In the genomic region with DNA sequence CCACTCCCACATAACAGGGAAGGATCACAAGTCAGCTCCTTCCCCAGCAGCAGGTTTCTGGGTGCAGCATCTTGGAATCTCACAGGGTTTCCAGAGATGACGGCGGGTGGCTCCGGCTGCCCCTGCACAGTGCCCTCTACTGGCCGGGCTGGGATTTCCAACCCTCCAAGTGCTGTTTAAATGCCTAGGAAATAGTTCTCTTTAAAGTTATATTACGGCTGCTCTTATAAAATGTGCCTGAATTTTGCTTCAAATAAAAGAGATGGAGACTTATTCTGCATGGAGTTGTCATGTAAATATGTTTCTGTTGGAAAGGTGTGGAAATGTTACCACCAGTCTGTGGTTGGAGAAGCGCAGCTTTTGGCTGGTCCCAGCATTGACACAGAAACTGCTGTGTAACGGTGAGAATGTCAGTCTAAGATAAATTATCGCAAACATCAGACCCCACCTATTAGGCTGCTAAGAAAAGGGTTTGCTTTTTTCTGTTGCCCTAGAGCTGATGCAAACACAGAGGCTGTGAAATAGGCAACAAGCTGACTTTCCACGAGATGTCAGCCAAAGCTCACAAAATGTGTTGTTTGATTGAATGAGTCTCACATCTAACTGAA, we compare ENCODE assay signal across 8 cellular contexts.
DNase-seq lines count a peak whose midpoint lies in the region; TF ChIP-seq lines count a peak whose summit lies in the region.

No MANE protein-coding gene starts in this region.

- peak; percentile 65 for TF ChIP-seq CTCF in fibroblast of mammary gland (conservative IDR thresholded peaks at IDR 0.05; ENCODE audit: control insufficient read depth, insufficient read depth, low read depth, low read length)

- no peak overlapping the region for H3K27ac ChIP-seq in caudate nucleus (ENCODE audit: low read depth, low read length)

- DNase-seq in EH (ENCODE audit: low read depth) (peak; percentile 37), NCI-H1048 (lab: John Stamatoyannopoulos, UW) (peak; percentile 1), fibroblast of mammary gland (ENCODE audit: low read depth) (peak; percentile 35), kidney glomerular epithelial cell (lab: John Stamatoyannopoulos, UW) (no peak), HCEC 1CT (no peak), caudate nucleus (lab: John Stamatoyannopoulos, UW) (no peak)
- peak; percentile 38 to 42 for DNase-seq in activated CD4-positive, alpha-beta T cell treated with anti-CD3 and anti-CD28 coated beads, Interleukin-2, amount 50 U/mL, for 4 hours
- DNase-seq in stimulated activated CD4-positive, alpha-beta T cell treated with anti-CD3 and anti-CD28 coated beads, Interleukin-1b, Interleukin-23, amount 100 ng/mL, for 24 hours (ENCODE audit: low read depth in 4 of 4, low spot score in 1 of 4) = peak; percentile 27 to 32 (median 28)

- no peak overlapping the region for H3K4me3 ChIP-seq in fibroblast of mammary gland (ENCODE audit: control insufficient read depth, low read depth, low read length)

Comparison
In these comparisons a context has a peak if more than half of its experiments do, and no peak if none do; other contexts are left out.
1. DNase-seq: peak in EH (single experiment), NCI-H1048 (single experiment), activated CD4-positive, alpha-beta T cell treated with anti-CD3 and anti-CD28 coated beads, Interleukin-2, amount 50 U/mL, for 4 hours (2 of 2), fibroblast of mammary gland (single experiment) and stimulated activated CD4-positive, alpha-beta T cell treated with anti-CD3 and anti-CD28 coated beads, Interleukin-1b, Interleukin-23, amount 100 ng/mL, for 24 hours (4 of 4); none in kidney glomerular epithelial cell (single experiment), HCEC 1CT (single experiment) and caudate nucleus (0 of 61).